ENCODE assay signal across 8 cellular contexts in the genomic region with DNA sequence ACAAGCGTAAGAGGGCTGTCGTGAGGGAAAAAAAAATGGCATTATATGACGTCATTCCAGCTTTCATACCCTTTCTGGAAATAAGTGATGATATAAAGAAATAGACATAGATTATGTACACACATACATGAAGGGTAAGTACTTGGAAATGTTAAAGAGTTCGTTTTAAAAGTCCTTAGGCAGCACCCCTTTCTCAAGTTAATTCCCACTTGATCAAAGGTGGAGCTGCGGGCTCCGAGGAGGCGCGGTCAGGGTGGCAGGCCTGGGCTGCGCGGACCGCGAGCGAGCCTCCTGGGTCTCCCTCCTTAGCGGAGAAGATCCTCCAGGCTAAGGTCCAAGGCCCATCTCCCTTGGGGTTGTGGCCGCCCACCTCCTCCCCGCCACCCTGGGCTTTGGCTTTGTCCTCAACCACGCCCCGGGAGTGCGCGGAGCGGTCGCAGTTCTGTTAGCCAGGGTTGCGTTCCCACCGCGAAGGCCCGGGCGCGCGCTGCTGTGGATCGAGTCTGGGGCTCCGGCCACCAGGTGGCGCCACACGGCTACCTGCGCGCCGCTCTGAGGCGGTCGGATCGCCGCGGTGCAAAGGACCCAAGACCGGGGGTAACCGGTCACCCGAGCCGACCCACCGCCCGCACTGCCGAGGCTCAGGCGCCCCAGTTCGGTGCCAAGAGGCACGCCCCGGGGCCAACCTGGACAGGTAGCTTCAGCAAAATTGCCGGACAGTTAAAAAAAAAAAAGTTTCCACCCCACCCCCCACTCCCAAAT.
DNase-seq lines count a peak whose midpoint lies in the region; ATAC-seq and TF ChIP-seq lines count a peak whose summit lies in the region.

No MANE protein-coding gene starts in this region.

- 5% methylated on average over 52 of the region's 53 CpGs for WGBS in HUES64

- peak overlapping the region; percentile 74 for H3K4me3 ChIP-seq in HUES64 (ENCODE audit: low read length)
- H3K4me3 ChIP-seq in RWPE2 (ENCODE audit: severe bottlenecking), result peak overlapping the region; percentile 29

- H3K27ac ChIP-seq in C4-2B (peak overlapping the region; percentile 2; the same call in 1 of the 2 replicates), HUES64 (ENCODE audit: low read depth, low read length) (no peak overlapping the region), RWPE2 (ENCODE audit: poor library complexity, severe bottlenecking) (no peak overlapping the region)

- H3K9me3 ChIP-seq in HUES64 (ENCODE audit: insufficient read depth, low read depth, low read length), result no peaks in the 10 kb centered on the region
- no peaks in the 10 kb centered on the region for H3K9me3 ChIP-seq in RWPE2 (ENCODE audit: severe bottlenecking)

- TF ChIP-seq CTCF in C4-2B (conservative IDR thresholded peaks at IDR 0.05), result peak; percentile 85
- TF ChIP-seq CTCF in RWPE2 (IDR thresholded peaks at IDR 0.05; ENCODE audit: poor library complexity, severe bottlenecking), result peak; percentile 96

- H3K36me3 ChIP-seq in HUES64 (ENCODE audit: insufficient read depth, low read length) (no peaks in the 10 kb centered on the region), RWPE2 (ENCODE audit: low read depth) (no peaks in the 10 kb centered on the region)

- ATAC-seq in GM19351 (IDR thresholded peaks at IDR 0.05; ENCODE audit: unreplicated experiment) (peak; percentile 61), RWPE2 (ENCODE audit: low read depth) (peak; percentile 96)

- H3K27me3 ChIP-seq in HUES64 (ENCODE audit: insufficient read depth, low read length) (peaks cover 20% of the 10 kb centered on the region), RWPE2 (ENCODE audit: insufficient read depth, poor library complexity, severe bottlenecking) (no peaks in the 10 kb centered on the region)

- peak overlapping the region; percentile 76 for H3K9ac ChIP-seq in HUES64 (ENCODE audit: low read depth, low read length)

- peaks cover 5% of the 10 kb centered on the region; the same call in 1 of the 2 replicates for H3K4me1 ChIP-seq in HUES64 (ENCODE audit: insufficient read depth, low read length)
- H3K4me1 ChIP-seq in RWPE2 (ENCODE audit: insufficient read depth, poor library complexity, severe bottlenecking), result no peaks in the 10 kb centered on the region

- peak; percentile 72 for DNase-seq in RWPE2 (ENCODE audit: low spot score)
- peak; percentile 77 for DNase-seq in activated gamma-delta T cell treated with Interleukin-2 at 50 U/mL for 16 hours
- peak; percentile 83 for DNase-seq in germinal center (ENCODE audit: low spot score)
- peak; percentile 35 for DNase-seq in occipital lobe (lab: John Stamatoyannopoulos, UW)
- DNase-seq in superior temporal gyrus (ENCODE audit: extremely low spot score), result peak; percentile 70
